In the genomic region with DNA sequence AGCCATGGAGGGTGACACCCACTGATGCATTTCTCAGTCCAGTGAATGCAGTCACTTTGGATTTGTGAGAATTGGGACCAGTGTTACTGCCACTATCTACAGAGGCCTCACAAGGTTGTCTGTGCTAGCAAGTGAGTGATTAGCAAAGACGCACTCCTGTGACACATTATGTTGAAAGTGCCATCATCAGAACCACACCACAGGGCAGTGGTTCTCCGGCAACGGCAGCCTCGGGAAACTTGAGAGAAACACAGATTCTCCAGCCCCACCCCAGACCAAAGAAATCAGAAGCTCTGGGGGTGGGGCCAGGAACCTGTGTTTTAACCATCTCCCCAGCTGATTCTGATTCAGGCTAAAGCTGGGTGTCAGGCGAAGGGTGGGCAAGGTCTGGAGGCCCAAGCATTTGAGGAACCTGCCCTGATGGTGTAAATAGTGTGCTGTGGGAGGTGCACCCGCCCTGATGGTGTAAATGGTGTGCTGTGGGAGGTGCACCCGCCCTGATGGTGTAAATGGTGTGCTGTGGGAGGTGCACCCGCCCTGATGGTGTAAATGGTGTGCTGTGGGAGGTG, we compare ENCODE assay signal across 20 cellular contexts.
"Had no signal": no experiment of that assay in that cellular context is flagged by ENCODE, and none has a peak within 500 bp of the region (broad histone marks: within the 10 kb centered on the region; RNA-seq: fewer than 3 reads in every experiment).

No MANE protein-coding gene starts in this region.

- H3K9me3 Mint-ChIP-seq: activated naive CD4-positive, alpha-beta T cell treated with anti-CD3 and anti-CD28 coated beads, Interleukin-2, amount 50 U/mL, for 24 hours; activated naive CD8-positive, alpha-beta T cell treated with anti-CD3 and anti-CD28 coated beads, Interleukin-2, amount 50 U/mL, for 24 hours; central memory CD8-positive, alpha-beta T cell; dendritic cell treated with granulocyte-macrophage colony-stimulating factor and Interleukin-4, amounts not matched to agents 40 ng/mL and 50 ng/mL, for 4 days; immature natural killer cell; naive thymus-derived CD4-positive, alpha-beta T cell; neural progenitor cell had no signal

- H3K36me3 Mint-ChIP-seq: activated naive CD4-positive, alpha-beta T cell treated with anti-CD3 and anti-CD28 coated beads, Interleukin-2, amount 50 U/mL, for 24 hours; naive thymus-derived CD4-positive, alpha-beta T cell; neural progenitor cell had no signal

- H3K27me3 Mint-ChIP-seq: activated naive CD4-positive, alpha-beta T cell treated with anti-CD3 and anti-CD28 coated beads, Interleukin-2, amount 50 U/mL, for 24 hours; activated naive CD8-positive, alpha-beta T cell treated with anti-CD3 and anti-CD28 coated beads, Interleukin-2, amount 50 U/mL, for 24 hours; central memory CD8-positive, alpha-beta T cell; dendritic cell treated with granulocyte-macrophage colony-stimulating factor and Interleukin-4, amounts not matched to agents 40 ng/mL and 50 ng/mL, for 4 days had no signal

- H3K4me3 Mint-ChIP-seq: activated naive CD4-positive, alpha-beta T cell treated with anti-CD3 and anti-CD28 coated beads, Interleukin-2, amount 50 U/mL, for 24 hours; activated naive CD8-positive, alpha-beta T cell treated with anti-CD3 and anti-CD28 coated beads, Interleukin-2, amount 50 U/mL, for 24 hours; central memory CD8-positive, alpha-beta T cell; dendritic cell treated with granulocyte-macrophage colony-stimulating factor and Interleukin-4, amounts not matched to agents 40 ng/mL and 50 ng/mL, for 4 days; immature natural killer cell; naive thymus-derived CD4-positive, alpha-beta T cell; neural progenitor cell had no signal

- H3K27ac Mint-ChIP-seq: activated naive CD4-positive, alpha-beta T cell treated with anti-CD3 and anti-CD28 coated beads, Interleukin-2, amount 50 U/mL, for 24 hours; activated naive CD8-positive, alpha-beta T cell treated with anti-CD3 and anti-CD28 coated beads, Interleukin-2, amount 50 U/mL, for 24 hours; dendritic cell treated with granulocyte-macrophage colony-stimulating factor and Interleukin-4, amounts not matched to agents 40 ng/mL and 50 ng/mL, for 4 days; immature natural killer cell; naive thymus-derived CD4-positive, alpha-beta T cell; neural progenitor cell; progenitor cell of endocrine pancreas had no signal

- ATAC-seq: activated CD4-positive, CD25-positive, alpha-beta regulatory T cell treated with anti-CD3 and anti-CD28 coated beads, Interleukin-2, amount 50 U/mL, for 24 hours; activated naive CD8-positive, alpha-beta T cell treated with anti-CD3 and anti-CD28 coated beads, Interleukin-2, amount 50 U/mL, for 24 hours; foreskin keratinocyte; naive thymus-derived CD4-positive, alpha-beta T cell had no signal

- DNase-seq: activated CD4-positive, alpha-beta T cell treated with anti-CD3 and anti-CD28 coated beads for 48 hours; activated CD4-positive, alpha-beta T cell treated with anti-CD3 and anti-CD28 coated beads, Interleukin-2, amount 50 U/mL, for 48 hours; activated gamma-delta T cell; activated naive CD8-positive, alpha-beta T cell treated with anti-CD3 and anti-CD28 coated beads, Interleukin-2, amount 50 U/mL, for 24 hours; foreskin keratinocyte; hypothalamus; immature natural killer cell; midbrain; naive thymus-derived CD4-positive, alpha-beta T cell; occipital lobe; right lobe of liver; stimulated activated CD4-positive, alpha-beta T cell treated with anti-CD3 and anti-CD28 coated beads, Interleukin-2, amount 100 ng/mL, for 48 hours; stimulated activated naive CD4-positive, alpha-beta T cell treated with Interleukin-2 at 50 U/mL for 16 hours; WERI-Rb-1 had no signal

- H3K4me1 Mint-ChIP-seq: activated naive CD4-positive, alpha-beta T cell treated with anti-CD3 and anti-CD28 coated beads, Interleukin-2, amount 50 U/mL, for 24 hours; central memory CD8-positive, alpha-beta T cell; immature natural killer cell had no signal
